8 cellular contexts compared by ENCODE assay signal in genomic region chr1:79259390-79260336, GRCh38.
DNase-seq lines count a peak whose midpoint lies in the region; ATAC-seq and TF ChIP-seq lines count a peak whose summit lies in the region.

No MANE protein-coding gene starts in this region.

- H3K4me1 ChIP-seq in right lobe of liver (no peaks in the 10 kb centered on the region), mucosa of descending colon (ENCODE audit: low read depth) (no peaks in the 10 kb centered on the region)

- 35% methylated on average over 5 of the region's 5 CpGs for WGBS in right lobe of liver (ENCODE audit: insufficient coverage, low coverage, low lambda C conversion rate, missing lambda C conversion rate)

- no peak overlapping the region for H3K4me3 ChIP-seq in AG10803 (ENCODE audit: low read length)
- no peak overlapping the region for H3K4me3 ChIP-seq in WERI-Rb-1 (ENCODE audit: low read depth, low read length)
- no peak overlapping the region for H3K4me3 ChIP-seq in right lobe of liver
- no peak overlapping the region for H3K4me3 ChIP-seq in mucosa of descending colon

- no peak for TF ChIP-seq POLR2A in right lobe of liver (IDR thresholded peaks at IDR 0.05)

- H3K27ac ChIP-seq in WERI-Rb-1 (no peak overlapping the region), right lobe of liver (no peak overlapping the region)

- ATAC-seq in GM18861 (IDR thresholded peaks at IDR 0.05; ENCODE audit: unreplicated experiment) (peak; percentile 78), HG03442 (IDR thresholded peaks at IDR 0.05; ENCODE audit: unreplicated experiment) (peak; percentile 65), right lobe of liver (peak in 3 of 4 donors; percentile 55 to 69 (median 61)), mucosa of descending colon (no peak)

- H3K36me3 ChIP-seq in WERI-Rb-1 (no peaks in the 10 kb centered on the region), right lobe of liver (no peaks in the 10 kb centered on the region), mucosa of descending colon (ENCODE audit: low read depth) (no peaks in the 10 kb centered on the region)

- TF ChIP-seq CTCF in AG10803 (conservative IDR thresholded peaks at IDR 0.05; ENCODE audit: low read length), result peak; percentile 88
- peak; percentile 38 for TF ChIP-seq CTCF in WERI-Rb-1 (IDR thresholded peaks at IDR 0.05; ENCODE audit: low read depth, low read length)
- peak; percentile 19 to 46 (median 34) for TF ChIP-seq CTCF in right lobe of liver (IDR thresholded peaks at IDR 0.05)
- no peak for TF ChIP-seq CTCF in mucosa of descending colon (IDR thresholded peaks at IDR 0.05)

- H3K9me3 ChIP-seq in WERI-Rb-1 (ENCODE audit: severe bottlenecking), result no peaks in the 10 kb centered on the region
- no peaks in the 10 kb centered on the region for H3K9me3 ChIP-seq in right lobe of liver
- H3K9me3 ChIP-seq in mucosa of descending colon, result no peaks in the 10 kb centered on the region

- DNase-seq in AG10803 (ENCODE audit: low read depth) (peak; percentile 62), WERI-Rb-1 (no peak), right lobe of liver (no peak), nucleus accumbens (lab: John Stamatoyannopoulos, UW) (no peak), mucosa of descending colon (no peak), retina (no peak)

- intact Hi-C loops in right lobe of liver (cut with DNase I), result no loop called here
- intact Hi-C loops in mucosa of descending colon (cut with DNase I, micrococcal nuclease), result no loop called here

- H3K27me3 ChIP-seq in WERI-Rb-1 (ENCODE audit: insufficient read depth, low read depth, severe bottlenecking) (no peaks in the 10 kb centered on the region), right lobe of liver (no peaks in the 10 kb centered on the region)
